21 cellular contexts compared by ENCODE assay signal in genomic region chr1:79283451-79283850, GRCh38.
"Had no signal": no experiment of that assay in that cellular context is flagged by ENCODE, and none has a peak within 500 bp of the region (broad histone marks: within the 10 kb centered on the region; RNA-seq: fewer than 3 reads in every experiment).

No MANE protein-coding gene starts in this region.

- H3K4me1 ChIP-seq: SJSA1 had no signal

- H3K4me3 ChIP-seq: MG63, SJSA1, SK-N-MC had no signal

- DNase-seq: KBM-7, MG63, NCI-H1092, NCI-H1105 treated with DMSO at 0.1 percent for 48 hours, NCI-H1436, NCI-H187, NCI-H2029, NCI-H2081 treated with DMSO at 0.1 percent for 48 hours, NCI-H2171, NCI-H226, NCI-H446, NCI-H510A, NCI-H524 treated with DMSO at 0.1 percent for 48 hours, NCI-H69, NCI-H774, OCI-M1, Right ventricle myocardium superior, RPMI8226, SIG-M5 had no signal

- H3K27ac ChIP-seq: SJSA1, SK-N-MC had no signal

- H3K27me3 ChIP-seq: MG63, SJSA1 had no signal

- H3K9me3 ChIP-seq: MG63, SJSA1 had no signal

- H3K36me3 ChIP-seq: MG63, SJSA1 had no signal
